8 cellular contexts compared by ENCODE assay signal in genomic region chr13:33251131-33251629, GRCh38. TPM values are rescaled to one million over a fixed set of nuclear protein-coding genes. Genes with fewer than 3 reads are reported as not detected.
DNase-seq lines count a peak whose midpoint lies in the region; ATAC-seq and TF ChIP-seq lines count a peak whose summit lies in the region.

No MANE protein-coding gene starts in this region.

- ATAC-seq in GM21529 (IDR thresholded peaks at IDR 0.05; ENCODE audit: unreplicated experiment) (peak; percentile 78), omental fat pad (ENCODE audit: low FRiP score) (peak; percentile 78)

- H3K4me3 ChIP-seq in cardiac fibroblast (replicated peaks in 1 of 2; ENCODE audit: low read depth in 2 of 2, low read length in 2 of 2), result no peak overlapping the region

- DNase-seq in DMS 273 treated with DMSO at 0.1 percent for 48 hours (lab: John Stamatoyannopoulos, UW) (peak; percentile 11), LHCN-M2 (ENCODE audit: low read depth) (peak; percentile 98), cardiac fibroblast (ENCODE audit: low read depth in 2 of 2) (peak; percentile 85 to 97), omental fat pad (ENCODE audit: low spot score) (no peak), nephron progenitor cell (no peak), NCI-H1930 (lab: John Stamatoyannopoulos, UW) (no peak)
- no peak for DNase-seq in NK-92 treated with Interleukin-12 subunit alpha and Interleukin-12 subunit beta, amount 100 ng/mL, for 24 hours (lab: John Stamatoyannopoulos, UW)

- H3K36me3 Mint-ChIP-seq in nephron progenitor cell (ENCODE audit: low read depth), result no peaks in the 10 kb centered on the region

- H3K4me3 Mint-ChIP-seq in nephron progenitor cell, result no peak overlapping the region

- H3K9me3 Mint-ChIP-seq in nephron progenitor cell, result no peaks in the 10 kb centered on the region

- peaks cover 9% of the 10 kb centered on the region for H3K27me3 Mint-ChIP-seq in nephron progenitor cell (ENCODE audit: low read depth, poor library complexity)

- TF ChIP-seq CTCF in cardiac fibroblast (IDR thresholded peaks at IDR 0.05; ENCODE audit: low read depth, low read length) (no peak), omental fat pad (IDR thresholded peaks at IDR 0.05) (no peak), nephron progenitor cell (IDR thresholded peaks at IDR 0.05) (no peak)

- no peaks in the 10 kb centered on the region for H3K4me1 Mint-ChIP-seq in nephron progenitor cell

- no peak overlapping the region for H3K27ac Mint-ChIP-seq in nephron progenitor cell

RNA-seq across cellular contexts. Expression of gene STARD13, which starts 34.4 kb away (rescaled TPM):
- 38.7 and 40.2 TPM in 2 replicates for total RNA-seq in LHCN-M2 (2014; rRNA removed)
- 22.9 TPM for polyA plus RNA-seq in LHCN-M2 (2012)
- 10 to 100 TPM; 31.1 to 63.4 (median 38.9) TPM for total RNA-seq in omental fat pad

Comparison
In these comparisons a context has a peak if more than half of its experiments do, and no peak if none do; other contexts are left out.
1. DNase-seq: peak in DMS 273 treated with DMSO at 0.1 percent for 48 hours (single experiment), LHCN-M2 (single experiment) and cardiac fibroblast (2 of 2); none in omental fat pad (single experiment), nephron progenitor cell (single experiment), NK-92 treated with Interleukin-12 subunit alpha and Interleukin-12 subunit beta, amount 100 ng/mL, for 24 hours (single experiment) and NCI-H1930 (0 of 2).